Comparison of ENCODE assay signal across 9 cellular contexts in genomic region chr11:62707277-62707771, GRCh38. TPM values are rescaled to one million over a fixed set of nuclear protein-coding genes. Genes with fewer than 3 reads are reported as not detected.
A peak's percentile ranks its signal among the peaks of the same experiment; 100 is the strongest.
DNase-seq lines count a peak whose midpoint lies in the region; ATAC-seq and TF ChIP-seq lines count a peak whose summit lies in the region.
"Had no signal": no experiment of that assay in that cellular context is flagged by ENCODE, and none has a peak within 500 bp of the region (broad histone marks: within the 10 kb centered on the region; RNA-seq: fewer than 3 reads in every experiment).

Gene BSCL2 (minus strand): TSS chr11:62707424. CDS start chr11:62707195, 229 bp downstream.
Gene GNG3 (plus strand): TSS chr11:62707676. CDS start chr11:62708296, 620 bp downstream.

- no peak for TF ChIP-seq CTCF in dorsolateral prefrontal cortex (IDR thresholded peaks at IDR 0.05 in 54 of 56, conservative IDR thresholded peaks at IDR 0.05 in 2 of 56; ENCODE audit: low read depth in 1 of 56, partially characterized antibody in 56 of 56)

- H3K36me3 ChIP-seq in mucosa of rectum (ENCODE audit: control insufficient read depth in 2 of 2, insufficient read depth in 2 of 2, low read length in 2 of 2), result peaks cover 11 to 12% of the 10 kb centered on the region in 2 donors

- DNase-seq in DMS79 treated with DMSO at 0.1 percent for 48 hours (lab: John Stamatoyannopoulos, UW) (peak; percentile 96), NCI-H69 (lab: John Stamatoyannopoulos, UW) (peak; percentile 48), dorsolateral prefrontal cortex (peak; percentile 69 to 99 (median 92)), ACHN (no peak), NCI-H1105 (lab: John Stamatoyannopoulos, UW) (no peak)
- DNase-seq in activated CD4-positive, alpha-beta T cell treated with anti-CD3 and anti-CD28 coated beads, Interleukin-2, amount 50 U/mL, for 48 hours, result no peak

- ATAC-seq in HG03457 (IDR thresholded peaks at IDR 0.05; ENCODE audit: unreplicated experiment), result no peak

- peak within 1 kb of the TSS; percentile 72 to 100 (median 97) for H3K27ac ChIP-seq in dorsolateral prefrontal cortex
- peak within 1 kb of the TSS; percentile 61 to 95 for H3K27ac ChIP-seq in mucosa of rectum (ENCODE audit: low read depth in 2 of 2, low read length in 2 of 2)

- H3K27me3 ChIP-seq in dorsolateral prefrontal cortex, result no peaks in the 10 kb centered on the region
- H3K27me3 ChIP-seq in mucosa of rectum (ENCODE audit: control insufficient read depth in 2 of 2, insufficient read depth in 2 of 2, low read length in 2 of 2), result no peaks in the 10 kb centered on the region

- H3K4me1 ChIP-seq in mucosa of rectum (ENCODE audit: control insufficient read depth in 2 of 2, insufficient read depth in 2 of 2, low read length in 2 of 2), result peaks cover 36 to 40% of the 10 kb centered on the region in 2 donors

- peak within 1 kb of the TSS; percentile 54 to 99 (median 82) for H3K4me3 ChIP-seq in dorsolateral prefrontal cortex
- H3K4me3 ChIP-seq in mucosa of rectum (ENCODE audit: low read length in 2 of 2), result peak within 1 kb of the TSS; percentile 80 to 92

- intact Hi-C loops in dorsolateral prefrontal cortex (cut with DNase I), result loop anchor here (2.0 to 5.0 kb wide), 4 partner anchors 19 to 115 kb away; partner anchors contain the start of genes HNRNPUL2 (in 1 of the 2), LBHD1 (in 1 of the 2), MTA2 (in 1 of the 2) and TUT1 (in 1 of the 2)

- in situ Hi-C loops in ACHN (cut with HindIII; ENCODE audit: low pct_ligation_motif_present, low pct_unique_long_range_greater_than_20kb, low sequenced_read_pairs), result no loop called here

- H3K9ac ChIP-seq in mucosa of rectum (ENCODE audit: low read depth in 1 of 2, low read length in 2 of 2), result peak within 1 kb of the TSS; percentile 72 to 86

- H3K9me3 ChIP-seq in mucosa of rectum (ENCODE audit: control insufficient read depth in 2 of 2, low read length in 2 of 2), result no peaks in the 10 kb centered on the region

RNA-seq across cellular contexts. Expression of gene BSCL2, which starts in this region (rescaled TPM):
- total RNA-seq in dorsolateral prefrontal cortex, result 100 to 1,000 TPM; 172 to 618 (median 433) TPM

RNA-seq across cellular contexts. Expression of gene GNG3, which starts in this region (rescaled TPM):
- 100 to 1,000 TPM in 115 of 120 experiments, 10 to 100 TPM in 5; 71.3 to 383 (median 216) TPM for total RNA-seq in dorsolateral prefrontal cortex
- total RNA-seq: RPMI7951 had no signal

Comparison
In these comparisons a context has a peak if more than half of its experiments do, and no peak if none do; other contexts are left out.
1. DNase-seq: peak in DMS79 treated with DMSO at 0.1 percent for 48 hours (single experiment), NCI-H69 (single experiment) and dorsolateral prefrontal cortex (10 of 10); none in activated CD4-positive, alpha-beta T cell treated with anti-CD3 and anti-CD28 coated beads, Interleukin-2, amount 50 U/mL, for 48 hours (0 of 2), ACHN (single experiment) and NCI-H1105 (single experiment).